In genomic region chrX:17803449-17803848, GRCh38 we compare ENCODE assay signal across 17 cellular contexts. TPM values are rescaled to one million over a fixed set of nuclear protein-coding genes. Genes with fewer than 3 reads are reported as not detected.
DNase-seq lines count a peak whose midpoint lies in the region; ATAC-seq and TF ChIP-seq lines count a peak whose summit lies in the region.
"Had no signal": no experiment of that assay in that cellular context is flagged by ENCODE, and none has a peak within 500 bp of the region (broad histone marks: within the 10 kb centered on the region; RNA-seq: fewer than 3 reads in every experiment).

No MANE protein-coding gene starts in this region.

- no peak overlapping the region for H3K4me3 ChIP-seq in epithelial cell of proximal tubule (ENCODE audit: low read depth, low read length)
- no peak overlapping the region for H3K4me3 ChIP-seq in coronary artery
- H3K4me3 ChIP-seq: GM12878 had no signal

- H3K27ac ChIP-seq in coronary artery, result no peak overlapping the region

- in situ Hi-C loops in ACHN (cut with HindIII; ENCODE audit: low pct_ligation_motif_present, low pct_unique_long_range_greater_than_20kb, low sequenced_read_pairs), result no loop called here

- TF ChIP-seq CTCF in epithelial cell of proximal tubule (conservative IDR thresholded peaks at IDR 0.05; ENCODE audit: low read depth, low read length) (no peak), coronary artery (IDR thresholded peaks at IDR 0.05) (no peak)

- ATAC-seq in HG03039 (IDR thresholded peaks at IDR 0.05; ENCODE audit: unreplicated experiment), result no peak
- ATAC-seq in HG02763 (IDR thresholded peaks at IDR 0.05; ENCODE audit: unreplicated experiment), result no peak
- ATAC-seq in activated CD4-positive, CD25-positive, alpha-beta regulatory T cell treated with anti-CD3 and anti-CD28 coated beads, Interleukin-2, amount 50 U/mL, for 24 hours, result no peak
- ATAC-seq: GM12878 had no signal

- DNase-seq in ACHN (peak; percentile 9), NCI-H69 (lab: John Stamatoyannopoulos, UW) (peak; percentile 3), epithelial cell of proximal tubule (ENCODE audit: low read depth) (peak; percentile 26), left kidney (ENCODE audit: low read depth, low spot score) (peak; percentile 10), coronary artery (ENCODE audit: low spot score) (no peak)
- DNase-seq: C1 segment of cervical spinal cord; CD4-positive, alpha-beta T cell; DMS79; H7 had no signal

RNA-seq across cellular contexts. Expression of gene RAI2, which starts 57.6 kb away (rescaled TPM):
- total RNA-seq in epithelial cell of proximal tubule, result 0.17 TPM in 1 of 2 replicates, not detected in the other
- total RNA-seq: A172, B cell, G401, GM12878, HT1080 had no signal
